Comparison of ENCODE assay signal across 1 cellular context in the genomic region with DNA sequence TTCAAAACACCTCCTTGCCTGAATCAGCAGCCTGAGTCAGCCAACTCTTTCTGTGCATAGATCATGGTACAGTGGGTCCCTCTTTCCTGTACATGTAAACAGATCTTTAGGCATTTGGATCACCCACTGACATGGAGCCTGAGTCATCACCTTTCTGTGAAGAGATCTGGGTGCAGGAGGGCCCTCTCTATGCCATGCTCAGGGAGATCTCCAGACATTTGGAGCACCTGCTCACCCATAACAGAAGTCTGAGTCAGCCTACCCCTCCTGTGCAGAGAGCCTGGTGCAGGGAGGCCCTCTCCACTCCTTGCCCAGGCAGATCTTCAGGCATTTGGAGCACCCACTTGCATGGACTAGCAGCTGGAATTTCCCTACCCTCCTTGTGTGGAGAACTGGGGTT.
TF ChIP-seq lines count a peak whose summit lies in the region.

No MANE protein-coding gene starts in this region.

TF ChIP-seq in K562, 482 proteins besides CTCF, POLR2A, EP300 and RAD21:
- TF ChIP-seq PPARD (CRISPR knock-in tag; IDR thresholded peaks at IDR 0.05) (no peak), CHD4 (IDR thresholded peaks at IDR 0.05; ENCODE audit: insufficient read depth, insufficient replicate concordance, low read depth, low read length, poor library complexity, severe bottlenecking) (no peak), ZNF316 (IDR thresholded peaks at IDR 0.05) (0 out of 2 replicates have a peak, but pooled peaks have one; percentile 16), FOSL1 (tag; conservative IDR thresholded peaks at IDR 0.05) (peak; percentile 53), ZNF12 (CRISPR knock-in tag; IDR thresholded peaks at IDR 0.05) (no peak), MTA1 (IDR thresholded peaks at IDR 0.05; ENCODE audit: borderline replicate concordance) (no peak), GABPA (tag; conservative IDR thresholded peaks at IDR 0.05; ENCODE audit: low read depth) (no peak), C11orf30 (IDR thresholded peaks at IDR 0.05; ENCODE audit: low read depth) (peak; percentile 28)
- TF ChIP-seq, protein P1, sequence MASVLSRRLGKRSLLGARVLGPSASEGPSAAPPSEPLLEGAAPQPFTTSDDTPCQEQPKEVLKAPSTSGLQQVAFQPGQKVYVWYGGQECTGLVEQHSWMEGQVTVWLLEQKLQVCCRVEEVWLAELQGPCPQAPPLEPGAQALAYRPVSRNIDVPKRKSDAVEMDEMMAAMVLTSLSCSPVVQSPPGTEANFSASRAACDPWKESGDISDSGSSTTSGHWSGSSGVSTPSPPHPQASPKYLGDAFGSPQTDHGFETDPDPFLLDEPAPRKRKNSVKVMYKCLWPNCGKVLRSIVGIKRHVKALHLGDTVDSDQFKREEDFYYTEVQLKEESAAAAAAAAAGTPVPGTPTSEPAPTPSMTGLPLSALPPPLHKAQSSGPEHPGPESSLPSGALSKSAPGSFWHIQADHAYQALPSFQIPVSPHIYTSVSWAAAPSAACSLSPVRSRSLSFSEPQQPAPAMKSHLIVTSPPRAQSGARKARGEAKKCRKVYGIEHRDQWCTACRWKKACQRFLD (CRISPR knock-in tag; IDR thresholded peaks at IDR 0.05), result peak; percentile 38; the same call in 1 of the 2 replicates
- TF ChIP-seq, protein P2, sequence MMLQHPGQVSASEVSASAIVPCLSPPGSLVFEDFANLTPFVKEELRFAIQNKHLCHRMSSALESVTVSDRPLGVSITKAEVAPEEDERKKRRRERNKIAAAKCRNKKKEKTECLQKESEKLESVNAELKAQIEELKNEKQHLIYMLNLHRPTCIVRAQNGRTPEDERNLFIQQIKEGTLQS (IDR thresholded peaks at IDR 0.05), result peak; percentile 14; the same call in 1 of the 2 replicates
- TF ChIP-seq, protein P2 (CRISPR knock-in tag; conservative IDR thresholded peaks at IDR 0.05), result no peak
- TF ChIP-seq, protein P3, sequence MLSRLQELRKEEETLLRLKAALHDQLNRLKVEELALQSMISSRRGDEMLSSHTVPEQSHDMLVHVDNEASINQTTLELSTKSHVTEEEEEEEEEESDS (CRISPR knock-in tag; IDR thresholded peaks at IDR 0.05), result no peak
